Comparison of ENCODE assay signal across 8 cellular contexts in the genomic region with DNA sequence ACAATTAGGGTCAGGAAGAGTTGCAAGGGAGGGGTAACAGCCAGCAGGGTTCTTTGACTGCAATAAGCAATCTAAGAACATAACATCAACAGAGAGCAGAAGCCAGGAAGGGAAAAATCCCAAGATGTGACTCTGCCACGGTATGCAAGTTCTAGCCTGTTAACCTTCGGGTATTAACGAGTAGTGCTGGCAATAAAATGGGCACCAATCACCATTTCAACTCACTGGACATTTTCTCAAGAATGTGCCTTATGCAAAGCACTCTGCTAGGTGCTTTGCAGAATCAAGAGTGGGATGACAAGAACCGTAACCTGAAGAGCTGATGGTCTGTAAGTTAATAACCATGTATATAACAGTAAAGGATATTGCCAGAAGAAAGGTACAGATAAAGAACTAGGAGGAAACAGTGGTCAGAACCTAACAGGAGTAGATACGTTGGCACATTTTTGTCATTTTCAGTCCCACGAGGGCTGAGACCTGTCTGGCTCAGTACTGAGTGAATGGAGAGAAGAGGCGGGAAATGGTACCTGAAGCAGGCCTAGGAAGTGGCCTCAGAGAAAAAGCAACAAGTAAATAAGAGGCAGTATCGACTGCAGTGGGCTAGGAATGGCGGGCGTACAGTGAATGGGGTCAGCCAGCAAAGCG. TPM values are rescaled to one million over a fixed set of nuclear protein-coding genes. Genes with fewer than 3 reads are reported as not detected.
DNase-seq lines count a peak whose midpoint lies in the region; ATAC-seq, FAIRE-seq and TF ChIP-seq lines count a peak whose summit lies in the region.

No MANE protein-coding gene starts in this region.

- no peaks in the 10 kb centered on the region for H3K27me3 ChIP-seq in brain microvascular endothelial cell (replicated peaks)
- H3K27me3 ChIP-seq in HepG2 (ENCODE audit: control insufficient read depth in 1 of 2, insufficient read depth in 2 of 2, low read length in 2 of 2) = no peaks in the 10 kb centered on the region; a peak in 1 of 5 replicates
- no peaks in the 10 kb centered on the region for H3K27me3 ChIP-seq in thoracic aorta (replicated peaks; ENCODE audit: insufficient read depth)

- DNase-seq in NCI-H2029 treated with DMSO at 0.1 percent for 48 hours (lab: John Stamatoyannopoulos, UW) (peak; percentile 63), NCI-H2029 (lab: John Stamatoyannopoulos, UW) (no peak), NCI-H146 (lab: John Stamatoyannopoulos, UW) (peak; percentile 57), brain microvascular endothelial cell (no peak), HepG2 (ENCODE audit: low spot score) (no peak), thoracic aorta (ENCODE audit: low spot score) (no peak), DMS79 (lab: John Stamatoyannopoulos, UW) (no peak)

- H3K4me1 ChIP-seq in HepG2 (ENCODE audit: insufficient read depth, low read length) (peaks cover 66% of the 10 kb centered on the region), thoracic aorta (ENCODE audit: control insufficient read depth in 1 of 2, low read depth in 2 of 2) (peaks cover 0 to 6% of the 10 kb centered on the region in 2 donors)

- H4K20me1 ChIP-seq in HepG2 (ENCODE audit: insufficient read depth, low read length) = no peaks in the 10 kb centered on the region

- H2AFZ ChIP-seq in HepG2 (ENCODE audit: low read length) = no peak overlapping the region

- intact Hi-C loops in HepG2 (cut with micrococcal nuclease; ENCODE audit: unreplicated experiment) = loop anchor here (5.0 kb wide), 2 partner anchors 143 to 188 kb away; no protein-coding TSS in a partner anchor

- no peak overlapping the region for H3K27ac ChIP-seq in brain microvascular endothelial cell
- H3K27ac ChIP-seq in HepG2 (ENCODE audit: extremely low read length, insufficient read depth, low read length) = peak overlapping the region; percentile 93
- peak overlapping the region; percentile 68 to 78 for H3K27ac ChIP-seq in thoracic aorta

- TF ChIP-seq EP300 in HepG2 (IDR thresholded peaks at IDR 0.05; ENCODE audit: low read depth in 2 of 2, low read length in 2 of 2) = no peak
- no peak for TF ChIP-seq EP300 in HepG2 (CRISPR knock-in tag; IDR thresholded peaks at IDR 0.05; ENCODE audit: borderline replicate concordance)

- no peak for TF ChIP-seq CTCF in brain microvascular endothelial cell (IDR thresholded peaks at IDR 0.05; ENCODE audit: low read depth, low read length, missing control alignments)
- no peak for TF ChIP-seq CTCF in HepG2 (CRISPR knock-in tag; IDR thresholded peaks at IDR 0.05)
- no peak for TF ChIP-seq CTCF in thoracic aorta (IDR thresholded peaks at IDR 0.05)

- peaks cover 45% of the 10 kb centered on the region for H3K79me2 ChIP-seq in HepG2 (ENCODE audit: insufficient read depth, low read length)

- H3K36me3 ChIP-seq in brain microvascular endothelial cell (replicated peaks) (no peaks in the 10 kb centered on the region), HepG2 (replicated peaks in 1 of 2; ENCODE audit: control insufficient read depth in 1 of 2, insufficient read depth in 2 of 2, low read length in 2 of 2) (peaks cover 0 to 6% of the 10 kb centered on the region in 2 experiments; a peak in 2 of 5 replicates), thoracic aorta (no peaks in the 10 kb centered on the region)

- TSS peak; percentile 49 for BruUV-seq in HepG2 (replicated peaks; lab: Mats Ljungman, UMichigan)

- CTCF ChIA-PET in HepG2 (lab: Yijun Ruan, JAX; ENCODE audit: low intra/inter-chr PET ratio, low total read pairs) = no interaction called here

- H3K9ac ChIP-seq in HepG2 (ENCODE audit: insufficient read depth, low read depth, low read length) = peak overlapping the region; percentile 85

- H3K4me3 ChIP-seq in brain microvascular endothelial cell (ENCODE audit: low read depth, low read length) (peak overlapping the region; percentile 85), HepG2 (replicated peaks in 1 of 3; ENCODE audit: insufficient read depth in 1 of 3, low read depth in 2 of 3, low read length in 3 of 3) (peak overlapping the region; percentile 82 to 86 (median 84)), thoracic aorta (peak overlapping the region; percentile 76)

- TF ChIP-seq RAD21 in HepG2 (CRISPR knock-in tag; IDR thresholded peaks at IDR 0.05) = no peak

- WGBS in HepG2 (ENCODE audit: low lambda C conversion rate) = 27% methylated on average over 11 of the region's 11 CpGs

- FAIRE-seq in HepG2 (lab: Jason Lieb, UNC) = no peak

- H3K4me2 ChIP-seq in HepG2 (ENCODE audit: low read depth, low read length) = peak overlapping the region; percentile 94

- POLR2A ChIA-PET in HepG2 (lab: Yijun Ruan, JAX) = no interaction called here

- no peak for TF ChIP-seq POLR2A in HepG2 (IDR thresholded peaks at IDR 0.05; ENCODE audit: insufficient read depth in 1 of 2, low read depth in 2 of 2, low read length in 2 of 2)

- H3K9me3 ChIP-seq in HepG2 (ENCODE audit: low read length) (no peaks in the 10 kb centered on the region), thoracic aorta (no peaks in the 10 kb centered on the region)

- in situ Hi-C loops in brain microvascular endothelial cell (cut with HindIII; ENCODE audit: low pct_ligation_motif_present, low sequenced_read_pairs) (no loop called here), HepG2 (cut with HindIII; ENCODE audit: extremely low pct_ligation_motif_present, low pct_unique_long_range_greater_than_20kb) (loop anchor here (25.0 kb wide), 1 partner anchor 758 kb away; the partner anchor contains the start of gene SEC24B)

- ATAC-seq in GM21723 (IDR thresholded peaks at IDR 0.05; ENCODE audit: unreplicated experiment) (peak; percentile 0), HepG2 (no peak), thoracic aorta (ENCODE audit: insufficient number of reproducible peaks, low FRiP score, low read depth) (no peak)

TF ChIP-seq in HepG2, 621 proteins besides CTCF, POLR2A, EP300 and RAD21 (continues in another document):
- TF ChIP-seq MAFG (CRISPR knock-in tag; IDR thresholded peaks at IDR 0.05) = no peak
- TF ChIP-seq, protein P1, sequence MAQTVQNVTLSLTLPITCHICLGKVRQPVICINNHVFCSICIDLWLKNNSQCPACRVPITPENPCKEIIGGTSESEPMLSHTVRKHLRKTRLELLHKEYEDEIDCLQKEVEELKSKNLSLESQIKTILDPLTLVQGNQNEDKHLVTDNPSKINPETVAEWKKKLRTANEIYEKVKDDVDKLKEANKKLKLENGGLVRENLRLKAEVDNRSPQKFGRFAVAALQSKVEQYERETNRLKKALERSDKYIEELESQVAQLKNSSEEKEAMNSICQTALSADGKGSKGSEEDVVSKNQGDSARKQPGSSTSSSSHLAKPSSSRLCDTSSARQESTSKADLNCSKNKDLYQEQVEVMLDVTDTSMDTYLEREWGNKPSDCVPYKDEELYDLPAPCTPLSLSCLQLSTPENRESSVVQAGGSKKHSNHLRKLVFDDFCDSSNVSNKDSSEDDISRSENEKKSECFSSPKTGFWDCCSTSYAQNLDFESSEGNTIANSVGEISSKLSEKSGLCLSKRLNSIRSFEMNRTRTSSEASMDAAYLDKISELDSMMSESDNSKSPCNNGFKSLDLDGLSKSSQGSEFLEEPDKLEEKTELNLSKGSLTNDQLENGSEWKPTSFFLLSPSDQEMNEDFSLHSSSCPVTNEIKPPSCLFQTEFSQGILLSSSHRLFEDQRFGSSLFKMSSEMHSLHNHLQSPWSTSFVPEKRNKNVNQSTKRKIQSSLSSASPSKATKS (CRISPR knock-in tag; IDR thresholded peaks at IDR 0.05) = no peak
- TF ChIP-seq NONO (IDR thresholded peaks at IDR 0.05) = no peak
- 0 out of 2 replicates have a peak, but pooled peaks have one; percentile 2 for TF ChIP-seq NONO (CRISPR knock-in tag; conservative IDR thresholded peaks at IDR 0.05)
- no peak for TF ChIP-seq ZNF850 (CRISPR knock-in tag; conservative IDR thresholded peaks at IDR 0.05)
- TF ChIP-seq ZNF615 (CRISPR knock-in tag; IDR thresholded peaks at IDR 0.05; ENCODE audit: borderline replicate concordance) = 0 out of 2 replicates have a peak, but pooled peaks have one; percentile 43
- TF ChIP-seq ZNF800 (CRISPR knock-in tag; IDR thresholded peaks at IDR 0.05) = peak; percentile 4; the same call in 1 of the 2 replicates

RNA-seq across cellular contexts. Expression of gene ELOVL6, which starts 2.7 kb away (rescaled TPM):
- total RNA-seq in HepG2 (2016; rRNA removed; fragmentation: Illumina TruSeq; extraction: Trizol) (14.1 and 19.6 TPM in 2 replicates), thoracic aorta (1 to 10 TPM; 1.5 to 2.7 TPM)
- 0.71 and 3.1 TPM in 2 replicates for total RNA-seq in HepG2 (2016; cell fraction: cytosol; rRNA removed; fragmentation: Illumina TruSeq; extraction: Trizol; ENCODE audit: low read depth)
- total RNA-seq in HepG2 (2016; cell fraction: insoluble cytoplasmic fraction; rRNA removed; fragmentation: Illumina TruSeq; extraction: Trizol) = 15.5 and 16.4 TPM in 2 replicates
- total RNA-seq in HepG2 (2016; cell fraction: membrane; rRNA removed; fragmentation: Illumina TruSeq; extraction: Trizol) = 8.2 and 9.0 TPM in 2 replicates
- 18.1 and 18.9 TPM in 2 replicates for total RNA-seq in HepG2 (2016; cell fraction: nucleus; rRNA removed; fragmentation: Illumina TruSeq; extraction: Trizol)
- polyA plus RNA-seq in HepG2 (2011; rRNA removed) = 23.2 and 35.7 TPM in 2 replicates
- 10.7 and 22.7 TPM in 2 replicates for polyA plus RNA-seq in HepG2 (2011; cell fraction: cytosol; rRNA removed)
- polyA plus RNA-seq in HepG2 (2011; cell fraction: nucleus; rRNA removed) = 10.2 and 14.1 TPM in 2 replicates
- 39.6 and 48.4 TPM in 2 replicates for polyA plus RNA-seq in HepG2 (2012)
- 3.2 and 4.5 TPM in 2 replicates for polyA plus RNA-seq in HepG2 (2016; cell fraction: cytosol; fragmentation: Illumina TruSeq; extraction: Trizol; ENCODE audit: low read depth)
- polyA plus RNA-seq in HepG2 (2016; cell fraction: insoluble cytoplasmic fraction; fragmentation: Illumina TruSeq; extraction: Trizol; ENCODE audit: low read depth) = 21.8 and 24.4 TPM in 2 replicates
- 7.5 and 9.5 TPM in 2 replicates for polyA plus RNA-seq in HepG2 (2016; cell fraction: membrane; fragmentation: Illumina TruSeq; extraction: Trizol; ENCODE audit: low read depth)
- polyA plus RNA-seq in HepG2 (2016; cell fraction: nucleus; fragmentation: Illumina TruSeq; extraction: Trizol; ENCODE audit: insufficient read depth, low read depth) = 32.3 and 35.2 TPM in 2 replicates
- 11.9 and 32.9 TPM in 2 replicates for polyA minus RNA-seq in HepG2 (2011; rRNA and poly(A)+ RNA removed; ENCODE audit: low replicate concordance)
- polyA minus RNA-seq in HepG2 (2011; cell fraction: cytosol; rRNA and poly(A)+ RNA removed) = 13.3 and 29.7 TPM in 2 replicates
- 21.6 and 31.1 TPM in 2 replicates for polyA minus RNA-seq in HepG2 (2011; cell fraction: nucleus; rRNA and poly(A)+ RNA removed)

Comparison
In these comparisons a context has a peak if more than half of its experiments do, and no peak if none do; other contexts are left out.
1. DNase-seq: peak in NCI-H2029 treated with DMSO at 0.1 percent for 48 hours (single experiment) and NCI-H146 (single experiment); none in NCI-H2029 (single experiment), brain microvascular endothelial cell (single experiment), HepG2 (single experiment), thoracic aorta (single experiment) and DMS79 (single experiment).
2. Peak in every context shown above with its lines, with median percentiles within 50 percentile points of each other: H3K4me3 ChIP-seq.